10 cellular contexts compared by ENCODE assay signal in genomic region chr12:14828896-14829295, GRCh38. TPM values are rescaled to one million over a fixed set of nuclear protein-coding genes. Genes with fewer than 3 reads are reported as not detected.
DNase-seq lines count a peak whose midpoint lies in the region; ATAC-seq and TF ChIP-seq lines count a peak whose summit lies in the region.
"Had no signal": no experiment of that assay in that cellular context is flagged by ENCODE, and none has a peak within 500 bp of the region (broad histone marks: within the 10 kb centered on the region; RNA-seq: fewer than 3 reads in every experiment).

No MANE protein-coding gene starts in this region.

- no peaks in the 10 kb centered on the region for H3K36me3 Mint-ChIP-seq in activated CD8-positive, alpha-beta T cell treated with anti-CD3 and anti-CD28 coated beads for 36 hours (ENCODE audit: low read depth)
- no peaks in the 10 kb centered on the region for H3K36me3 Mint-ChIP-seq in activated CD8-positive, alpha-beta T cell treated with anti-CD3 and anti-CD28 coated beads, Interleukin-2, amount 10 ng/mL, durations not matched to agents 7 days and 5 days (ENCODE audit: low read depth)
- no peaks in the 10 kb centered on the region for H3K36me3 Mint-ChIP-seq in activated B cell treated with CpG ODN at 0.5 μM for 24 hours (ENCODE audit: low read depth)

- no peaks in the 10 kb centered on the region for H3K9me3 Mint-ChIP-seq in activated CD8-positive, alpha-beta T cell treated with anti-CD3 and anti-CD28 coated beads for 36 hours
- no peaks in the 10 kb centered on the region for H3K9me3 Mint-ChIP-seq in activated CD8-positive, alpha-beta T cell treated with anti-CD3 and anti-CD28 coated beads, Interleukin-2, amount 10 ng/mL, durations not matched to agents 7 days and 5 days (ENCODE audit: insufficient read depth)
- no peaks in the 10 kb centered on the region for H3K9me3 Mint-ChIP-seq in activated B cell treated with CpG ODN at 0.5 μM for 24 hours

- in situ Hi-C loops in gastrocnemius medialis (cut with MboI; ENCODE audit: low sequenced_read_pairs in 4 of 4): loop anchor here in 2 of 4 donors (25.0 kb wide), 2 partner anchors 408 to 433 kb away; no protein-coding TSS in a partner anchor

- TF ChIP-seq CTCF in activated CD8-positive, alpha-beta T cell treated with anti-CD3 and anti-CD28 coated beads for 36 hours (IDR thresholded peaks at IDR 0.05): no peak
- TF ChIP-seq CTCF in activated B cell treated with CpG ODN at 0.5 μM for 24 hours (IDR thresholded peaks at IDR 0.05) (no peak), testis (IDR thresholded peaks at IDR 0.05) (no peak), gastrocnemius medialis (IDR thresholded peaks at IDR 0.05 in 4 of 5, conservative IDR thresholded peaks at IDR 0.05 in 1 of 5) (no peak)

- H3K27ac Mint-ChIP-seq in activated CD8-positive, alpha-beta T cell treated with anti-CD3 and anti-CD28 coated beads for 36 hours: no peak overlapping the region
- H3K27ac Mint-ChIP-seq in activated CD8-positive, alpha-beta T cell treated with anti-CD3 and anti-CD28 coated beads, Interleukin-2, amount 10 ng/mL, durations not matched to agents 7 days and 5 days: no peak overlapping the region
- H3K27ac Mint-ChIP-seq in activated B cell treated with CpG ODN at 0.5 μM for 24 hours: no peak overlapping the region

- H3K9me3 ChIP-seq in testis (no peaks in the 10 kb centered on the region), gastrocnemius medialis (no peaks in the 10 kb centered on the region)
- H3K9me3 ChIP-seq: BLaER1 had no signal

- intact Hi-C loops in activated CD8-positive, alpha-beta T cell treated with anti-CD3 and anti-CD28 coated beads for 36 hours (cut with micrococcal nuclease): no loop called here
- intact Hi-C loops in activated B cell treated with CpG ODN at 0.5 μM for 24 hours (cut with micrococcal nuclease) (no loop called here), testis (cut with DNase I; ENCODE audit: low total_unique reads) (no loop called here), gastrocnemius medialis (cut with DNase I; ENCODE audit: low total_unique reads) (no loop called here)

- CTCF ChIA-PET in activated CD8-positive, alpha-beta T cell treated with anti-CD3 and anti-CD28 coated beads for 36 hours (lab: Charles Lee): interaction anchor here (1.0 to 2.1 kb wide), 7 partner anchors 8 to 392 kb away, joined by 3 to 6 read pairs (median 4); partner anchors contain the start of gene RERG
- CTCF ChIA-PET in activated CD8-positive, alpha-beta T cell treated with anti-CD3 and anti-CD28 coated beads, Interleukin-2, amount 10 ng/mL, durations not matched to agents 7 days and 5 days (lab: Charles Lee): interaction anchor here (0.6 to 1.4 kb wide), 3 partner anchors 8 to 35 kb away, joined by 3 to 4 read pairs (median 4); no protein-coding TSS in a partner anchor
- CTCF ChIA-PET in activated B cell treated with CpG ODN at 0.5 μM for 24 hours (lab: Charles Lee): no interaction called here

- peaks cover 14% of the 10 kb centered on the region for H3K4me1 Mint-ChIP-seq in activated CD8-positive, alpha-beta T cell treated with anti-CD3 and anti-CD28 coated beads for 36 hours (ENCODE audit: low read depth)
- no peaks in the 10 kb centered on the region for H3K4me1 Mint-ChIP-seq in activated CD8-positive, alpha-beta T cell treated with anti-CD3 and anti-CD28 coated beads, Interleukin-2, amount 10 ng/mL, durations not matched to agents 7 days and 5 days (ENCODE audit: low read depth)
- no peaks in the 10 kb centered on the region for H3K4me1 Mint-ChIP-seq in activated B cell treated with CpG ODN at 0.5 μM for 24 hours

- H3K27ac ChIP-seq in testis (no peak overlapping the region), gastrocnemius medialis (no peak overlapping the region)
- H3K27ac ChIP-seq: BLaER1 had no signal

- H3K36me3 ChIP-seq in testis (ENCODE audit: low read depth, missing control alignments): no peaks in the 10 kb centered on the region
- no peaks in the 10 kb centered on the region for H3K36me3 ChIP-seq in gastrocnemius medialis
- H3K36me3 ChIP-seq: BLaER1 had no signal

- H3K4me1 ChIP-seq in testis (no peaks in the 10 kb centered on the region), gastrocnemius medialis (no peaks in the 10 kb centered on the region)
- H3K4me1 ChIP-seq: BLaER1 had no signal

- ATAC-seq in activated CD8-positive, alpha-beta T cell treated with anti-CD3 and anti-CD28 coated beads for 36 hours: peak; percentile 55
- ATAC-seq in activated CD8-positive, alpha-beta T cell treated with anti-CD3 and anti-CD28 coated beads, Interleukin-2, amount 10 ng/mL, durations not matched to agents 7 days and 5 days: no peak
- ATAC-seq in HG02885 (IDR thresholded peaks at IDR 0.05; ENCODE audit: poor library complexity, unreplicated experiment) (peak; percentile 91), activated B cell treated with CpG ODN at 0.5 μM for 24 hours (ENCODE audit: low read depth) (peak; percentile 45), gastrocnemius medialis (no peak)

- H3K27me3 Mint-ChIP-seq in activated CD8-positive, alpha-beta T cell treated with anti-CD3 and anti-CD28 coated beads for 36 hours: peaks cover 7% of the 10 kb centered on the region
- H3K27me3 Mint-ChIP-seq in activated CD8-positive, alpha-beta T cell treated with anti-CD3 and anti-CD28 coated beads, Interleukin-2, amount 10 ng/mL, durations not matched to agents 7 days and 5 days (ENCODE audit: low read depth): peaks cover 7% of the 10 kb centered on the region
- peaks cover 5% of the 10 kb centered on the region for H3K27me3 Mint-ChIP-seq in activated B cell treated with CpG ODN at 0.5 μM for 24 hours

- TF ChIP-seq POLR2A in testis (IDR thresholded peaks at IDR 0.05) (no peak), gastrocnemius medialis (IDR thresholded peaks at IDR 0.05) (no peak)

- POLR2A ChIA-PET in activated CD8-positive, alpha-beta T cell treated with anti-CD3 and anti-CD28 coated beads for 36 hours (lab: Charles Lee): no interaction called here
- POLR2A ChIA-PET in activated CD8-positive, alpha-beta T cell treated with anti-CD3 and anti-CD28 coated beads, Interleukin-2, amount 10 ng/mL, durations not matched to agents 7 days and 5 days (lab: Charles Lee): no interaction called here
- POLR2A ChIA-PET in activated B cell treated with CpG ODN at 0.5 μM for 24 hours (lab: Charles Lee): interaction anchor here (2.0 kb wide), 1 partner anchor 58 kb away, joined by 4 read pairs; a partner anchor contains a TSS

- no peak for DNase-seq in activated CD8-positive, alpha-beta T cell treated with anti-CD3 and anti-CD28 coated beads for 36 hours
- DNase-seq in activated CD8-positive, alpha-beta T cell treated with anti-CD3 and anti-CD28 coated beads, Interleukin-2, amount 10 ng/mL, durations not matched to agents 7 days and 5 days: no peak
- DNase-seq in activated B cell treated with CpG ODN at 0.5 μM for 24 hours: no peak
- peak; percentile 30 for DNase-seq in testis
- DNase-seq in putamen (ENCODE audit: low spot score): no peak
- DNase-seq in inferior parietal cortex (ENCODE audit: extremely low spot score): no peak
- no peak for DNase-seq in gastrocnemius medialis
- DNase-seq: activated CD8-positive, alpha-beta memory T cell treated with anti-CD3 and anti-CD28 coated beads, Interleukin-2, amount 50 U/mL, for 4 hours had no signal

- H3K4me3 ChIP-seq in testis: no peak overlapping the region
- no peak overlapping the region for H3K4me3 ChIP-seq in gastrocnemius medialis
- H3K4me3 ChIP-seq: BLaER1 had no signal

- no peak overlapping the region for H3K4me3 Mint-ChIP-seq in activated CD8-positive, alpha-beta T cell treated with anti-CD3 and anti-CD28 coated beads for 36 hours
- no peak overlapping the region for H3K4me3 Mint-ChIP-seq in activated CD8-positive, alpha-beta T cell treated with anti-CD3 and anti-CD28 coated beads, Interleukin-2, amount 10 ng/mL, durations not matched to agents 7 days and 5 days
- H3K4me3 Mint-ChIP-seq in activated B cell treated with CpG ODN at 0.5 μM for 24 hours: no peak overlapping the region

- no peaks in the 10 kb centered on the region for H3K27me3 ChIP-seq in testis
- no peaks in the 10 kb centered on the region for H3K27me3 ChIP-seq in gastrocnemius medialis
- H3K27me3 ChIP-seq: BLaER1 had no signal

RNA-seq across cellular contexts. Expression of gene ART4, which starts 14.4 kb away (rescaled TPM):
- not detected for total RNA-seq in activated CD8-positive, alpha-beta T cell treated with anti-CD3 and anti-CD28 coated beads for 36 hours
- not detected for total RNA-seq in activated CD8-positive, alpha-beta T cell treated with anti-CD3 and anti-CD28 coated beads, Interleukin-2, amount 10 ng/mL, durations not matched to agents 7 days and 5 days
- total RNA-seq in activated B cell treated with CpG ODN at 0.5 μM for 24 hours (not detected in 2 replicates), testis (1 to 10 TPM in 1 of 2 donors, under 1 TPM in 1; 0.16 to 1.4 TPM), gastrocnemius medialis (1 to 10 TPM in 2 of 4 donors, under 1 TPM in 2; 0.44 to 1.6 (median 1.3) TPM)
- 0.57 TPM for polyA plus RNA-seq in testis (ENCODE audit: insufficient read depth, low read depth, low replicate concordance)

RNA-seq across cellular contexts. Expression of gene SMCO3, which starts 14.9 kb away (rescaled TPM):
- not detected for total RNA-seq in activated CD8-positive, alpha-beta T cell treated with anti-CD3 and anti-CD28 coated beads for 36 hours
- not detected for total RNA-seq in activated CD8-positive, alpha-beta T cell treated with anti-CD3 and anti-CD28 coated beads, Interleukin-2, amount 10 ng/mL, durations not matched to agents 7 days and 5 days
- total RNA-seq in activated B cell treated with CpG ODN at 0.5 μM for 24 hours: not detected in 2 replicates
- under 1 TPM in 1 of 2 donors, not detected in 1; 0.39 TPM for total RNA-seq in testis
- polyA plus RNA-seq in testis (ENCODE audit: insufficient read depth, low read depth, low replicate concordance): 0.20 TPM
- total RNA-seq in gastrocnemius medialis: under 1 TPM in 1 of 4 donors, not detected in 3; 0.12 TPM

RNA-seq across cellular contexts. Expression of gene C12orf60, which starts 25.4 kb away (rescaled TPM):
- 1 to 10 TPM; 3.3 to 4.2 TPM for total RNA-seq in activated CD8-positive, alpha-beta T cell treated with anti-CD3 and anti-CD28 coated beads for 36 hours
- 1 to 10 TPM; 1.4 to 1.5 TPM for total RNA-seq in activated CD8-positive, alpha-beta T cell treated with anti-CD3 and anti-CD28 coated beads, Interleukin-2, amount 10 ng/mL, durations not matched to agents 7 days and 5 days
- 0.64 and 0.69 TPM in 2 replicates for total RNA-seq in activated B cell treated with CpG ODN at 0.5 μM for 24 hours
- 10 to 100 TPM in 1 of 2 donors, 1 to 10 TPM in 1; 5.3 to 11.7 TPM for total RNA-seq in testis
- polyA plus RNA-seq in testis (ENCODE audit: insufficient read depth, low read depth, low replicate concordance): 20.6 TPM
- 1 to 10 TPM in 1 of 4 donors, under 1 TPM in 1, not detected in 2; 0.33 to 3.8 TPM for total RNA-seq in gastrocnemius medialis

RNA-seq across cellular contexts. Expression of gene WBP11, which starts 25.6 kb away (rescaled TPM):
- total RNA-seq in activated CD8-positive, alpha-beta T cell treated with anti-CD3 and anti-CD28 coated beads for 36 hours: 100 to 1,000 TPM; 123 to 130 TPM
- 10 to 100 TPM; 98.2 to 98.6 TPM for total RNA-seq in activated CD8-positive, alpha-beta T cell treated with anti-CD3 and anti-CD28 coated beads, Interleukin-2, amount 10 ng/mL, durations not matched to agents 7 days and 5 days
- total RNA-seq in activated B cell treated with CpG ODN at 0.5 μM for 24 hours (86.3 and 89.4 TPM in 2 replicates), testis (10 to 100 TPM; 37.8 to 41.7 TPM), gastrocnemius medialis (10 to 100 TPM; 20.2 to 39.5 (median 28.4) TPM)
- polyA plus RNA-seq in testis (ENCODE audit: insufficient read depth, low read depth, low replicate concordance): 117 TPM

RNA-seq across cellular contexts. Expression of gene MGP, which starts 56.8 kb away (rescaled TPM):
- not detected for total RNA-seq in activated CD8-positive, alpha-beta T cell treated with anti-CD3 and anti-CD28 coated beads for 36 hours
- under 1 TPM; 0.21 to 0.34 TPM for total RNA-seq in activated CD8-positive, alpha-beta T cell treated with anti-CD3 and anti-CD28 coated beads, Interleukin-2, amount 10 ng/mL, durations not matched to agents 7 days and 5 days
- total RNA-seq in activated B cell treated with CpG ODN at 0.5 μM for 24 hours: not detected in 2 replicates
- 10 to 100 TPM; 56.7 to 76.8 TPM for total RNA-seq in testis
- 656 TPM for polyA plus RNA-seq in testis (ENCODE audit: insufficient read depth, low read depth, low replicate concordance)
- 10 to 100 TPM; 32.4 to 67.3 (median 47.1) TPM for total RNA-seq in gastrocnemius medialis

Comparison
In these comparisons a context has a peak if more than half of its experiments do, and no peak if none do; other contexts are left out.
1. ATAC-seq: peak in activated CD8-positive, alpha-beta T cell treated with anti-CD3 and anti-CD28 coated beads for 36 hours (single experiment), HG02885 (single experiment) and activated B cell treated with CpG ODN at 0.5 μM for 24 hours (single experiment); none in activated CD8-positive, alpha-beta T cell treated with anti-CD3 and anti-CD28 coated beads, Interleukin-2, amount 10 ng/mL, durations not matched to agents 7 days and 5 days (single experiment) and gastrocnemius medialis (0 of 2).